Comparison of ENCODE assay signal across 25 cellular contexts in the genomic region with DNA sequence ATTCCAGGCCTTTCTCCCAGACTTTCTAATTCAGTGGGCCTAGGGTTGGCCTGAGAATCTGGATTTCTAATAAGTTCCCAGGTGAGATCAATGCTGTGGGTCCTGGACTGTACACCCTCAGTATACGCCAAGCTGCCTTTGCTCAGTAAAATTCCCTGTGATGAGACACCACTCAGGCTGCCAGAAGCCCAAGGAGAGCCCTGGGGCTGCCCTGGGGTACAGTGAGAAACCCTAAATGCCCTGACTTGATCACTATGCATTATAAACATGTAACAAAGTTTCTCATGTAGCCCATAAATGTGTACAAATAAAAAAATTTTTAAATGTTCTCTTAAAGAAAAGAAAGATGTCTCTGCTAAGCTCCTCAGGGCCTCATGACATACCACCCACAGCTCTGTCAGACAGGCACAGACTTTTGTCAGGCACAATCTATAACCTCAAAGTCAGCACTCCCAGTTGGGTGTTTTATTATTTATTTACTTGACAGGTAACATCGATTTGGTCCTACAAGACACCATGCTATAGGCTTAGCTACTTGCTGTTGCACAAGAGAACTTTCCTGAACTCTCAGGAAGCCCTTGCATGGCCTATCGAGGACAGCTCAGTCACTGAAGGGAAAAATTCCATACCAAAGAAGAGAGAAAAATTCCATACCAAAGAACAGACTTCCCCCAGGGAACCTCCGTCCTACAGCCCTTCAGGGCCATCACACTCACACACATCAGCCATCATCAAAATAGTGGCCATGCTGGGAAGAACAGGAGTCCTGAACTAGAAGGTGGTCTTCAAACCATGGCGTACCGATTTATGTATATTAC. TPM values are rescaled to one million over a fixed set of nuclear protein-coding genes. Genes with fewer than 3 reads are reported as not detected.
"Had no signal": no experiment of that assay in that cellular context is flagged by ENCODE, and none has a peak within 500 bp of the region (broad histone marks: within the 10 kb centered on the region; RNA-seq: fewer than 3 reads in every experiment).

No MANE protein-coding gene starts in this region.

- H3K4me1 ChIP-seq: colonic mucosa, spleen had no signal

- DNase-seq: activated CD4-positive, alpha-beta T cell treated with anti-CD3 and anti-CD28 coated beads, Interleukin-2, amount 10 ng/mL, durations not matched to agents 7 days and 5 days; activated CD8-positive, alpha-beta memory T cell treated with anti-CD3 and anti-CD28 coated beads, Interleukin-2, amount 10 ng/mL, durations not matched to agents 7 days and 5 days; activated CD8-positive, alpha-beta T cell treated with anti-CD3 and anti-CD28 coated beads for 36 hours; activated effector memory CD4-positive, alpha-beta T cell treated with anti-CD3 and anti-CD28 coated beads, Interleukin-2, amount 50 U/mL, for 16 hours; activated naive CD4-positive, alpha-beta T cell treated with anti-CD3 and anti-CD28 coated beads, Interleukin-2, amount 50 U/mL, for 16 hours; activated naive CD8-positive, alpha-beta T cell treated with anti-CD3 and anti-CD28 coated beads, Interleukin-2, amount 50 U/mL, for 24 hours; activated T-cell treated with anti-CD3 and anti-CD28 coated beads for 4 hours; anterior cingulate cortex; colonic mucosa; endodermal cell; esophagus squamous epithelium; islet precursor cell; occipital lobe; retina; SK-N-SH; spleen; stimulated activated CD4-positive, alpha-beta T cell treated with anti-CD3 and anti-CD28 coated beads, Interleukin-4, amount 100 ng/mL, for 1 hour; stimulated activated naive CD4-positive, alpha-beta T cell; thyroid gland; upper lobe of right lung had no signal

- H3K36me3 ChIP-seq: colonic mucosa, upper lobe of right lung had no signal

- ATAC-seq: activated CD4-positive, CD25-positive, alpha-beta regulatory T cell treated with anti-CD3 and anti-CD28 coated beads, Interleukin-2, amount 50 U/mL, for 24 hours; activated CD8-positive, alpha-beta memory T cell treated with anti-CD3 and anti-CD28 coated beads, Interleukin-2, amount 10 ng/mL, durations not matched to agents 7 days and 5 days; activated CD8-positive, alpha-beta T cell treated with anti-CD3 and anti-CD28 coated beads for 36 hours; activated naive CD8-positive, alpha-beta T cell treated with anti-CD3 and anti-CD28 coated beads, Interleukin-2, amount 50 U/mL, for 24 hours; gastroesophageal sphincter; natural killer cell treated with Interleukin-12 subunit alpha and Interleukin-12 subunit beta and Interleukin-15 and Interleukin-18, amount 100 ng/mL, for 72 hours; upper lobe of right lung had no signal

- H3K27ac ChIP-seq: colonic mucosa, esophagus squamous epithelium, spleen, upper lobe of right lung had no signal

- H3K4me3 ChIP-seq: colonic mucosa, esophagus squamous epithelium, gastroesophageal sphincter, lung, spleen, thyroid gland, upper lobe of right lung had no signal

- H3K9me3 ChIP-seq: colonic mucosa, esophagus squamous epithelium, gastroesophageal sphincter, SK-N-SH, spleen, thyroid gland, upper lobe of right lung had no signal

- H3K27me3 ChIP-seq: colonic mucosa, esophagus squamous epithelium, gastroesophageal sphincter, thyroid gland, upper lobe of right lung had no signal

RNA-seq across cellular contexts. Expression of a gene that starts 22.7 kb away (rescaled TPM):
- total RNA-seq: activated CD4-positive, alpha-beta T cell treated with anti-CD3 and anti-CD28 coated beads, Interleukin-2, amount 10 ng/mL, durations not matched to agents 7 days and 5 days; activated CD8-positive, alpha-beta memory T cell treated with anti-CD3 and anti-CD28 coated beads, Interleukin-2, amount 10 ng/mL, durations not matched to agents 7 days and 5 days; natural killer cell treated with Interleukin-12 subunit alpha and Interleukin-12 subunit beta and Interleukin-15 and Interleukin-18, amount 100 ng/mL, for 72 hours; T-helper 2 cell treated with Interferon-gamma antibody and Interleukin-4, amounts not matched to agents 100 ng/mL and 5 ng/mL, for 36 hours had no signal
